Comparison of ENCODE assay signal across 18 cellular contexts in the genomic region with DNA sequence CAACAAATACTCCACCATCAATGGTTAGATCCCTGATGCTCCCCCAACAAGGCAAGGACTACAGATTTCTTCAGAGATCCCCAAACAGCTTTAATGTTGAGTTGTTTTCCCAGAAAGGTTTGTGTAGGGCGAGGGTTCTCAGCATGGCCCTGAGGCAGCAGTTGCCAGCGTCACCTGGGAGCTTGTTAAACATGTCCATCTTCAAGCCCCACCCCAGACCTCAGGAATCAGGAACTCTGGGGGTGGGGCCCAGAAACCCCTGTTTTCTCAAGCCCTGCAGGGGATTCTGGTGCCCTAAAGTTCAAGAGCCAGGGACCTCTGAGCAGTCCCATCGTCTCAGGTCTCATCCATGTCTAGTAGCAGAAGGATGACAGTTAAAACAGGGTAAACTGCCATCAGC. TPM values are rescaled to one million over a fixed set of nuclear protein-coding genes. Genes with fewer than 3 reads are reported as not detected.
A peak's percentile ranks its signal among the peaks of the same experiment; 100 is the strongest.
DNase-seq lines count a peak whose midpoint lies in the region; ATAC-seq, FAIRE-seq and TF ChIP-seq lines count a peak whose summit lies in the region.
"Had no signal": no experiment of that assay in that cellular context is flagged by ENCODE, and none has a peak within 500 bp of the region (broad histone marks: within the 10 kb centered on the region; RNA-seq: fewer than 3 reads in every experiment).

No MANE protein-coding gene starts in this region.

- no peaks in the 10 kb centered on the region for H3K9me3 Mint-ChIP-seq in GM23338

- H3K9me3 ChIP-seq in smooth muscle cell (replicated peaks; ENCODE audit: low read depth), result no peaks in the 10 kb centered on the region
- H3K9me3 ChIP-seq: Peyer's patch had no signal

- H2AFZ ChIP-seq in GM23338 (no peak overlapping the region), smooth muscle cell (ENCODE audit: low read depth) (no peak overlapping the region)

- no peak overlapping the region for H3K4me3 ChIP-seq in GM23338
- H3K4me3 ChIP-seq in bronchial epithelial cell (ENCODE audit: low read depth, low read length), result no peak overlapping the region
- H3K4me3 ChIP-seq in smooth muscle cell, result no peak overlapping the region
- H3K4me3 ChIP-seq: Peyer's patch had no signal

- WGBS in smooth muscle cell (ENCODE audit: low lambda C conversion rate), result 70% methylated on average over 3 of the region's 3 CpGs

- peak; percentile 53 for DNase-seq in GM23338 (ENCODE audit: low spot score)
- no peak for DNase-seq in bronchial epithelial cell (ENCODE audit: low read depth)
- peak; percentile 33 to 51 for DNase-seq in left colon
- no peak for DNase-seq in smooth muscle cell (lab: John Stamatoyannopoulos, UW; ENCODE audit: unreplicated experiment)
- DNase-seq in KG1 (lab: John Stamatoyannopoulos, UW), result no peak
- no peak for DNase-seq in middle frontal gyrus (ENCODE audit: extremely low spot score, low spot score)
- DNase-seq: Calu3; CD4-positive, CD25-positive, alpha-beta regulatory T cell; DND-41; GF-D8; H7; NCI-H1436 treated with DMSO at 0.1 percent for 48 hours; NCI-H2081; NCI-H524; Peyer's patch; SIG-M5 had no signal

- H3K27me3 Mint-ChIP-seq in GM23338 (ENCODE audit: insufficient read depth, low read depth, poor library complexity), result no peaks in the 10 kb centered on the region

- peak overlapping the region; percentile 63 for H3K4me2 ChIP-seq in GM23338
- H3K4me2 ChIP-seq in smooth muscle cell, result peak overlapping the region; percentile 23

- H3K4me1 Mint-ChIP-seq in GM23338, result peaks cover 93% of the 10 kb centered on the region
- H3K4me1 Mint-ChIP-seq: CD4-positive, CD25-positive, alpha-beta regulatory T cell had no signal

- H3K36me3 ChIP-seq in GM23338 (ENCODE audit: insufficient read depth) (no peaks in the 10 kb centered on the region), bronchial epithelial cell (ENCODE audit: control insufficient read depth, insufficient read depth, low read length) (no peaks in the 10 kb centered on the region), smooth muscle cell (ENCODE audit: low read depth) (no peaks in the 10 kb centered on the region)
- H3K36me3 ChIP-seq: Peyer's patch had no signal

- H3K27ac Mint-ChIP-seq in GM23338, result no peak overlapping the region
- H3K27ac Mint-ChIP-seq: CD4-positive, CD25-positive, alpha-beta regulatory T cell had no signal

- intact Hi-C loops in left colon (cut with DNase I, micrococcal nuclease), result loop anchor here in 1 of 2 donors (5.0 to 10.0 kb wide), 2 partner anchors 441 to 924 kb away; no protein-coding TSS in a partner anchor

- peaks cover 84% of the 10 kb centered on the region for H3K4me1 ChIP-seq in GM23338 (ENCODE audit: insufficient read depth)
- H3K4me1 ChIP-seq in smooth muscle cell (ENCODE audit: low read depth), result peaks cover 71% of the 10 kb centered on the region

- 0 out of 2 replicates have a peak, but pooled peaks cover 4% of the 10 kb centered on the region for H3K27me3 ChIP-seq in GM23338 (ENCODE audit: insufficient read depth)
- no peaks in the 10 kb centered on the region for H3K27me3 ChIP-seq in bronchial epithelial cell (ENCODE audit: control insufficient read depth, insufficient read depth, low read length)
- no peaks in the 10 kb centered on the region for H3K27me3 ChIP-seq in smooth muscle cell (ENCODE audit: low read depth)
- H3K27me3 ChIP-seq: Peyer's patch had no signal

- H4K20me1 ChIP-seq in GM23338 (replicated peaks; ENCODE audit: insufficient read depth) (peaks cover 9% of the 10 kb centered on the region), smooth muscle cell (ENCODE audit: low read depth) (peaks cover 30% of the 10 kb centered on the region)

- no peaks in the 10 kb centered on the region for H3K9me2 ChIP-seq in GM23338 (ENCODE audit: insufficient read depth)

- no peak overlapping the region for H3K4me3 Mint-ChIP-seq in GM23338
- H3K4me3 Mint-ChIP-seq: CD4-positive, CD25-positive, alpha-beta regulatory T cell had no signal

- no peak overlapping the region for H3K9ac ChIP-seq in smooth muscle cell (ENCODE audit: low read depth)

- TF ChIP-seq CTCF in GM23338 (conservative IDR thresholded peaks at IDR 0.05; ENCODE audit: low read depth in 2 of 2) (no peak), bronchial epithelial cell (IDR thresholded peaks at IDR 0.05; ENCODE audit: insufficient read depth, low read length, severe bottlenecking) (no peak), smooth muscle cell (IDR thresholded peaks at IDR 0.05; ENCODE audit: borderline replicate concordance, insufficient read depth, poor library complexity, severe bottlenecking) (no peak)

- H3K27ac ChIP-seq in GM23338 (ENCODE audit: low read depth) (no peak overlapping the region), smooth muscle cell (ENCODE audit: low read depth) (peak overlapping the region; percentile 63)
- H3K27ac ChIP-seq: Peyer's patch had no signal

- ATAC-seq in GM23338 (peak; percentile 11; the same call in 2 of the 3 replicates), left colon (no peak), HG03039 (IDR thresholded peaks at IDR 0.05; ENCODE audit: unreplicated experiment) (no peak), GM19397 (IDR thresholded peaks at IDR 0.05; ENCODE audit: unreplicated experiment) (no peak)

- no peaks in the 10 kb centered on the region for H3K36me3 Mint-ChIP-seq in GM23338 (ENCODE audit: low read depth)
- H3K36me3 Mint-ChIP-seq: CD4-positive, CD25-positive, alpha-beta regulatory T cell had no signal

- FAIRE-seq in bronchial epithelial cell (lab: Jason Lieb, UNC), result peak; percentile 60

- H3F3A ChIP-seq in GM23338 (replicated peaks; ENCODE audit: low read depth) (no peaks in the 10 kb centered on the region), smooth muscle cell (ENCODE audit: low read depth) (no peaks in the 10 kb centered on the region)

- H3K79me2 ChIP-seq in GM23338 (replicated peaks; ENCODE audit: insufficient read depth) (peaks cover 90% of the 10 kb centered on the region), smooth muscle cell (ENCODE audit: low read depth) (peaks cover 99% of the 10 kb centered on the region)

TF ChIP-seq in GM23338, 12 proteins besides CTCF, POLR2A, EP300 and RAD21:
- no peak for TF ChIP-seq CREB1 (CRISPR knock-in tag; IDR thresholded peaks at IDR 0.05; ENCODE audit: low read depth)
- TF ChIP-seq ZNF114 (CRISPR knock-in tag; IDR thresholded peaks at IDR 0.05), result no peak

RNA-seq across cellular contexts. Expression of a gene that starts 9.6 kb away (rescaled TPM):
- total RNA-seq in GM23338 (2014; rRNA removed; shearing (Covaris generic)), result 8.3 and 10.9 TPM in 2 replicates
- 5.5 and 5.7 TPM in 2 replicates for polyA plus RNA-seq in GM23338 (2016; fragmentation: Nextera tagmentation; extraction: Ambion mirVana)
- total RNA-seq in bronchial epithelial cell, result 11.3 and 23.2 TPM in 2 replicates
- total RNA-seq in left colon, result 10 to 100 TPM; 85.0 to 97.1 TPM
- 35.0 and 42.0 TPM in 2 replicates for total RNA-seq in smooth muscle cell
- 15.5 and 38.8 TPM in 2 replicates for polyA plus RNA-seq in smooth muscle cell

RNA-seq across cellular contexts. Expression of a gene that starts 42.1 kb away (rescaled TPM):
- total RNA-seq in GM23338 (2014; rRNA removed; shearing (Covaris generic)), result 92.2 and 108 TPM in 2 replicates
- 159 and 166 TPM in 2 replicates for polyA plus RNA-seq in GM23338 (2016; fragmentation: Nextera tagmentation; extraction: Ambion mirVana)
- 31.9 and 48.4 TPM in 2 replicates for total RNA-seq in bronchial epithelial cell
- 10 to 100 TPM; 70.0 to 80.8 TPM for total RNA-seq in left colon
- total RNA-seq in smooth muscle cell, result 43.6 and 78.7 TPM in 2 replicates
- 36.5 and 45.8 TPM in 2 replicates for polyA plus RNA-seq in smooth muscle cell

Comparison
In these comparisons a context has a peak if more than half of its experiments do, and no peak if none do; other contexts are left out.
1. DNase-seq: peak in GM23338 (single experiment) and left colon (2 of 2); none in bronchial epithelial cell (single experiment), smooth muscle cell (single experiment), KG1 (single experiment) and middle frontal gyrus (single experiment).